ENCODE assay signal across 7 cellular contexts in the genomic region with DNA sequence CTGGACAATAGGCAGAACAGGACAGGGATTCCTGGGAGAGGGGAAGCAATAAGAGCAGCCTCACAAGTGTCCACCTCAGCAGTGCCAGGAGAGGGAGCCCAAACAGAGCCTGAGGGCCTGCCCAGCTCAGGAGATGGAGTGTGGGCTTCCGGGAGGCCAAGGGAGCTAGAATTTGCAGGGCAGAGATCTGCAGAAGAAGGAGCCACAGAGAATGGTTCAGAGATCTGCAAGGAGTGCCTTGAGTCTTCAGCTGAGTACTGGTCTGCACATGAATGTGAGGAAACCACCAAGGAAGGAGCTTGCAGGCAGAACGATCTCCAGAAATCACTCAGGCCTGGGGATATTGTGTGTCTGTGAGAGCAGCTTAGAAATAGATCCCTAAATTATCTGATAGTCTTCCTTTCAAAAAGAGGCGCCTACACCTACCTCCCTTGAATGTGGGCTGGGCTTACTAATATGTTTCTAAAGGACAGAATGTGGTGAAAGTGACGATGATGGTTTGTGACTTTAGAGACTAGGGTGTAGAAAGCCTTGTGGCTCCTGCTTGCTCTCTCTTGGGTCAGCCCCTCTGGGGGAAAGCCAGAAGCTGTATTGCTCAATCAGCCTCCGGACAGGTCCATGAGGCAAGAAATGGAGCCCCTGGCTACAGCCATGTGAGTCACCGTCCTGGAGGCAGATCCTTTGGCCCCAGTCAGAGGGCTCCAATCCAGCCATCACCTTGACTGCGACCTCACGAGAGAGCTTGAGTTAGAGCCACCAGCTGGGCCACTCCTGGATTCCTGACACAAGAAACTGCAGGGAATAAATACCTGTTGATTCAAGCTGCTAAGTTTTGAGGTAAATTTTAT.
DNase-seq lines count a peak whose midpoint lies in the region; ATAC-seq lines count a peak whose summit lies in the region.

No MANE protein-coding gene starts in this region.

- peak; percentile 72 for ATAC-seq in stimulated activated naive CD8-positive, alpha-beta T cell treated with anti-CD3 and anti-CD28 coated beads, Interleukin-15, Interleukin-2, amounts not matched to agents 100 U/mL and 50 U/mL, for 24 hours

- peak; percentile 91 for DNase-seq in EL
- DNase-seq in GOT3 (lab: John Stamatoyannopoulos, UW) = peak; percentile 8
- peak; percentile 79 for DNase-seq in NCI-H226
- DNase-seq in amniotic epithelial cell (ENCODE audit: low read depth) = peak; percentile 90
- DNase-seq in iris pigment epithelial cell (ENCODE audit: low read depth) = peak; percentile 95
- no peak for DNase-seq in stimulated activated naive CD8-positive, alpha-beta T cell treated with anti-CD3 and anti-CD28 coated beads, Interleukin-15, Interleukin-2, amounts not matched to agents 100 U/mL and 50 U/mL, for 24 hours
- no peak for DNase-seq in NCI-H2029 treated with DMSO at 0.1 percent for 48 hours (lab: John Stamatoyannopoulos, UW)

Comparison
In these comparisons a context has a peak if more than half of its experiments do, and no peak if none do; other contexts are left out.
1. DNase-seq: peak in EL (single experiment), GOT3 (single experiment), NCI-H226 (single experiment), amniotic epithelial cell (single experiment) and iris pigment epithelial cell (single experiment); none in stimulated activated naive CD8-positive, alpha-beta T cell treated with anti-CD3 and anti-CD28 coated beads, Interleukin-15, Interleukin-2, amounts not matched to agents 100 U/mL and 50 U/mL, for 24 hours (single experiment) and NCI-H2029 treated with DMSO at 0.1 percent for 48 hours (single experiment).